3 cellular contexts compared by ENCODE assay signal in the genomic region with DNA sequence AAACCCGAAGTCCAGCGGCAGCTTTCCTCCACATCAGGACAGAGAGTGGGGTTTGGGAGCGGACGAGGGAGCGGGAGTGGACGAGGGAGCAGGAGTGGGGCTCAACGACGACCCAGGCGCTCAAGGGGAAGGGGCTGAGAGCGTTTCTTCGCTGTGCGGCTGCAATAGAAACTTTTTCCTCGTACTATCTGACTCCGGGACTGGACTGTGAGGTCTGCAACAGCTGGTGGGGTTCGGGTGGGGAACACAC.
TF ChIP-seq lines count a peak whose summit lies in the region.

No MANE protein-coding gene starts in this region.

TF ChIP-seq in IMR-90, 13 proteins besides CTCF, POLR2A, EP300 and RAD21:
- TF ChIP-seq ELK1 (IDR thresholded peaks at IDR 0.05; ENCODE audit: borderline replicate concordance, low read depth, low read length): no peak
- TF ChIP-seq FOS (IDR thresholded peaks at IDR 0.05; ENCODE audit: low read depth, low read length): no peak
- TF ChIP-seq CEBPB (IDR thresholded peaks at IDR 0.05; ENCODE audit: low read depth, low read length): no peak
- no peak for TF ChIP-seq USF2 (IDR thresholded peaks at IDR 0.05; ENCODE audit: low read depth, low read length)

TF ChIP-seq in liver, 16 proteins besides CTCF, POLR2A, EP300 and RAD21 (continued from another document):
- no peak for TF ChIP-seq MAX (IDR thresholded peaks at IDR 0.05)
- TF ChIP-seq TAF1 (conservative IDR thresholded peaks at IDR 0.05): no peak
TF ChIP-seq in liver: peak in this region for 0.

TF ChIP-seq in HEK293T, 16 proteins besides CTCF, POLR2A, EP300 and RAD21 (continued from another document):
- TF ChIP-seq ARNT (IDR thresholded peaks at IDR 0.05) (no peak), ELF4 (IDR thresholded peaks at IDR 0.05) (no peak), SUZ12 (IDR thresholded peaks at IDR 0.05) (no peak), L3MBTL2 (conservative IDR thresholded peaks at IDR 0.05) (no peak), CTBP1 (IDR thresholded peaks at IDR 0.05; ENCODE audit: borderline replicate concordance) (no peak), ZNF384 (IDR thresholded peaks at IDR 0.05) (no peak), FOXK2 (IDR thresholded peaks at IDR 0.05) (no peak), SP1 (IDR thresholded peaks at IDR 0.05) (no peak), HDGF (IDR thresholded peaks at IDR 0.05; ENCODE audit: borderline replicate concordance) (no peak)
- TF ChIP-seq, protein P1, sequence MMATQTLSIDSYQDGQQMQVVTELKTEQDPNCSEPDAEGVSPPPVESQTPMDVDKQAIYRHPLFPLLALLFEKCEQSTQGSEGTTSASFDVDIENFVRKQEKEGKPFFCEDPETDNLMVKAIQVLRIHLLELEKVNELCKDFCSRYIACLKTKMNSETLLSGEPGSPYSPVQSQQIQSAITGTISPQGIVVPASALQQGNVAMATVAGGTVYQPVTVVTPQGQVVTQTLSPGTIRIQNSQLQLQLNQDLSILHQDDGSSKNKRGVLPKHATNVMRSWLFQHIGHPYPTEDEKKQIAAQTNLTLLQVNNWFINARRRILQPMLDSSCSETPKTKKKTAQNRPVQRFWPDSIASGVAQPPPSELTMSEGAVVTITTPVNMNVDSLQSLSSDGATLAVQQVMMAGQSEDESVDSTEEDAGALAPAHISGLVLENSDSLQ (IDR thresholded peaks at IDR 0.05): no peak
